Comparison of ENCODE assay signal across 21 cellular contexts in genomic region chr12:26118356-26118755, GRCh38. TPM values are rescaled to one million over a fixed set of nuclear protein-coding genes. Genes with fewer than 3 reads are reported as not detected.
DNase-seq lines count a peak whose midpoint lies in the region; ATAC-seq, FAIRE-seq and TF ChIP-seq lines count a peak whose summit lies in the region.
"Had no signal": no experiment of that assay in that cellular context is flagged by ENCODE, and none has a peak within 500 bp of the region (broad histone marks: within the 10 kb centered on the region; RNA-seq: fewer than 3 reads in every experiment).

No MANE protein-coding gene starts in this region.

- DNase-seq in left ventricle myocardium inferior (no peak), left cardiac atrium (no peak), psoas muscle (no peak), A172 (ENCODE audit: low spot score) (no peak), pancreas (no peak), NCI-H1092 (lab: John Stamatoyannopoulos, UW) (no peak), osteocyte (ENCODE audit: extremely low spot score, unreplicated experiment) (no peak)
- DNase-seq: ACHN; activated CD4-positive, alpha-beta T cell treated with anti-CD3 and anti-CD28 coated beads, Interleukin-2, amount 10 ng/mL, durations not matched to agents 24 days and 14 days; activated effector memory CD4-positive, alpha-beta T cell treated with anti-CD3 and anti-CD28 coated beads, Interleukin-2, amount 50 U/mL, for 16 hours; adrenal gland; CD4-positive, CD25-positive, alpha-beta regulatory T cell; DMS 273 treated with DMSO at 0.1 percent for 48 hours; GOT3; NCI-H187 treated with DMSO at 0.1 percent for 48 hours; NK-92 treated with Interleukin-12 subunit alpha and Interleukin-12 subunit beta, amount 100 ng/mL, for 24 hours; right lobe of liver; stimulated activated naive CD4-positive, alpha-beta T cell had no signal

- whole genome bisulfite sequencing in psoas muscle, 3 donors = 53 to 79% (median 56%) methylated on average over 4 of the region's 4 CpGs
- 76 to 81% methylated on average over 4 of the region's 4 CpGs for WGBS in pancreas, 2 donors

- peak overlapping the region; percentile 94 for H3K27ac ChIP-seq in left ventricle myocardium inferior (replicated peaks)
- H3K27ac ChIP-seq in cingulate gyrus (ENCODE audit: low read depth, low read length) = peak overlapping the region; percentile 81
- peak overlapping the region; percentile 90 for H3K27ac ChIP-seq in psoas muscle
- no peak overlapping the region for H3K27ac ChIP-seq in pancreas
- H3K27ac ChIP-seq: cardiac muscle cell, right lobe of liver had no signal

- peaks cover 19% of the 10 kb centered on the region for H3K27me3 Mint-ChIP-seq in osteocyte (ENCODE audit: unreplicated experiment)

- H3K36me3 ChIP-seq in left ventricle myocardium inferior (no peaks in the 10 kb centered on the region), psoas muscle (ENCODE audit: insufficient read depth in 1 of 2, low read depth in 1 of 2) (no peaks in the 10 kb centered on the region), pancreas (no peaks in the 10 kb centered on the region)
- H3K36me3 ChIP-seq: adrenal gland, cardiac muscle cell, right lobe of liver had no signal

- peaks cover 26% of the 10 kb centered on the region for H3K4me1 Mint-ChIP-seq in osteocyte (ENCODE audit: unreplicated experiment)

- H3K4me1 ChIP-seq in left ventricle myocardium inferior = peaks cover 69% of the 10 kb centered on the region
- peaks cover 57% of the 10 kb centered on the region for H3K4me1 ChIP-seq in psoas muscle
- H3K4me1 ChIP-seq in pancreas = peaks cover 9 to 11% (median 11%) of the 10 kb centered on the region in 3 donors

- no peak for TF ChIP-seq CTCF in left ventricle myocardium inferior (IDR thresholded peaks at IDR 0.05; ENCODE audit: borderline replicate concordance)
- TF ChIP-seq CTCF in psoas muscle (IDR thresholded peaks at IDR 0.05) = no peak
- TF ChIP-seq CTCF in pancreas (IDR thresholded peaks at IDR 0.05) = no peak
- no peak for TF ChIP-seq CTCF in osteocyte (IDR thresholded peaks at IDR 0.05)

- no peak overlapping the region for H3K27ac Mint-ChIP-seq in osteocyte (ENCODE audit: unreplicated experiment)
- H3K27ac Mint-ChIP-seq: activated CD4-positive, alpha-beta T cell treated with anti-CD3 and anti-CD28 coated beads, Interleukin-2, amount 10 ng/mL, durations not matched to agents 24 days and 14 days; CD4-positive, CD25-positive, alpha-beta regulatory T cell had no signal

- intact Hi-C loops in left ventricle myocardium inferior (cut with micrococcal nuclease) (no loop called here), left cardiac atrium (cut with DNase I) (no loop called here), psoas muscle (cut with DNase I) (no loop called here), pancreas (cut with DNase I) (no loop called here)

- no peak overlapping the region for H3K4me3 Mint-ChIP-seq in osteocyte (ENCODE audit: unreplicated experiment)
- H3K4me3 Mint-ChIP-seq: activated CD4-positive, alpha-beta T cell treated with anti-CD3 and anti-CD28 coated beads, Interleukin-2, amount 10 ng/mL, durations not matched to agents 24 days and 14 days; CD4-positive, CD25-positive, alpha-beta regulatory T cell had no signal

- no peaks in the 10 kb centered on the region for H3K9me3 ChIP-seq in left ventricle myocardium inferior (replicated peaks)
- H3K9me3 ChIP-seq in psoas muscle = no peaks in the 10 kb centered on the region
- H3K9me3 ChIP-seq in pancreas = no peaks in the 10 kb centered on the region
- H3K9me3 ChIP-seq: adrenal gland, right lobe of liver had no signal

- no peaks in the 10 kb centered on the region for H3K27me3 ChIP-seq in left ventricle myocardium inferior (ENCODE audit: low read depth)
- H3K27me3 ChIP-seq in psoas muscle (ENCODE audit: insufficient read depth in 3 of 3, low read length in 2 of 3) = no peaks in the 10 kb centered on the region
- no peaks in the 10 kb centered on the region for H3K27me3 ChIP-seq in pancreas
- H3K27me3 ChIP-seq: adrenal gland had no signal

- no peaks in the 10 kb centered on the region for H3K9me3 Mint-ChIP-seq in osteocyte (ENCODE audit: unreplicated experiment)
- H3K9me3 Mint-ChIP-seq: activated CD4-positive, alpha-beta T cell treated with anti-CD3 and anti-CD28 coated beads, Interleukin-2, amount 10 ng/mL, durations not matched to agents 24 days and 14 days had no signal

- ATAC-seq in left cardiac atrium (no peak), psoas muscle (no peak), pancreas (no peak)
- ATAC-seq: left lobe of liver, right lobe of liver had no signal

- FAIRE-seq in pancreas (lab: Jason Lieb, UNC) = no peak

- no peaks in the 10 kb centered on the region for H3K36me3 Mint-ChIP-seq in osteocyte (ENCODE audit: unreplicated experiment)
- H3K36me3 Mint-ChIP-seq: CD4-positive, CD25-positive, alpha-beta regulatory T cell had no signal

- H3K4me3 ChIP-seq in left ventricle myocardium inferior (no peak overlapping the region), psoas muscle (no peak overlapping the region), pancreas (no peak overlapping the region)
- H3K4me3 ChIP-seq: adrenal gland, cardiac muscle cell, right lobe of liver had no signal

RNA-seq across cellular contexts. Expression of gene BHLHE41, which starts 6.5 kb away (rescaled TPM):
- total RNA-seq in left ventricle myocardium inferior (33.4 TPM), left cardiac atrium (10 to 100 TPM; 18.6 to 35.8 TPM), psoas muscle (10 to 100 TPM; 10.3 to 41.5 (median 34.2) TPM), pancreas (10 to 100 TPM in 4 of 6 donors, 1 to 10 TPM in 2; 6.8 to 29.4 (median 10.9) TPM), osteocyte (1.1 and 1.4 TPM in 2 replicates)
- polyA plus RNA-seq in psoas muscle (10 to 100 TPM in 1 of 3 donors, 1 to 10 TPM in 2; 7.4 to 11.1 (median 9.2) TPM), pancreas (10 to 100 TPM in 1 of 2 donors, 1 to 10 TPM in 1; 3.8 to 12.1 TPM)
- 0.21 and 0.41 TPM in 2 replicates for total RNA-seq in A172 (2014; rRNA removed; shearing (Covaris generic))
- total RNA-seq: activated CD4-positive, alpha-beta T cell treated with anti-CD3 and anti-CD28 coated beads, Interleukin-2, amount 10 ng/mL, durations not matched to agents 24 days and 14 days; CD4-positive, CD25-positive, alpha-beta regulatory T cell had no signal
- polyA plus RNA-seq: CD4-positive, CD25-positive, alpha-beta regulatory T cell had no signal

Comparison
In these comparisons a context has a peak if more than half of its experiments do, and no peak if none do; other contexts are left out.
1. H3K27ac ChIP-seq: peak in left ventricle myocardium inferior (single experiment), cingulate gyrus (single experiment) and psoas muscle (single experiment); none in pancreas (0 of 4).